In genomic region chr3:141928626-141929270, GRCh38 we compare ENCODE assay signal across 21 cellular contexts. TPM values are rescaled to one million over a fixed set of nuclear protein-coding genes. Genes with fewer than 3 reads are reported as not detected.
A peak's percentile ranks its signal among the peaks of the same experiment; 100 is the strongest.
DNase-seq lines count a peak whose midpoint lies in the region; ATAC-seq, FAIRE-seq and TF ChIP-seq lines count a peak whose summit lies in the region.
"Had no signal": no experiment of that assay in that cellular context is flagged by ENCODE, and none has a peak within 500 bp of the region (broad histone marks: within the 10 kb centered on the region; RNA-seq: fewer than 3 reads in every experiment).

No MANE protein-coding gene starts in this region.

- no peaks in the 10 kb centered on the region for H3K4me1 ChIP-seq in upper lobe of right lung
- H3K4me1 ChIP-seq: adrenal gland, upper lobe of left lung had no signal

- DNase-seq in left ventricle myocardium superior (no peak), Right ventricle myocardium inferior (ENCODE audit: missing footprints) (no peak), WERI-Rb-1 (peak; percentile 50), lower leg skin (ENCODE audit: low spot score in 2 of 2) (peak; percentile 12 to 68), upper lobe of right lung (no peak), SHP77 treated with DMSO at 0.1 percent for 48 hours (lab: John Stamatoyannopoulos, UW) (no peak), D721Med (ENCODE audit: insufficient read length, low spot score) (no peak), GM19240 (ENCODE audit: insufficient read length, low spot score) (no peak)
- DNase-seq: activated CD4-positive, alpha-beta T cell treated with anti-CD3 and anti-CD28 coated beads, Interleukin-2, amount 50 U/mL, for 4 hours; caudate nucleus; CD4-positive, alpha-beta memory T cell; DMS79; effector CD8-positive, alpha-beta T cell; glutamatergic neuron; GM23248; NCI-H1694; NCI-H446; upper lobe of left lung had no signal

- TF ChIP-seq CTCF in WERI-Rb-1 (IDR thresholded peaks at IDR 0.05; ENCODE audit: low read depth, low read length) (no peak), lower leg skin (IDR thresholded peaks at IDR 0.05) (no peak), upper lobe of right lung (IDR thresholded peaks at IDR 0.05) (no peak), D721Med (IDR thresholded peaks at IDR 0.05; ENCODE audit: insufficient read depth, missing control alignments) (no peak)

- H3K27me3 ChIP-seq in WERI-Rb-1 (ENCODE audit: insufficient read depth, low read depth, severe bottlenecking) (no peaks in the 10 kb centered on the region), upper lobe of right lung (no peaks in the 10 kb centered on the region)
- H3K27me3 ChIP-seq: adrenal gland, neural progenitor cell, upper lobe of left lung had no signal

- no peak for TF ChIP-seq POLR2A in lower leg skin (IDR thresholded peaks at IDR 0.05)

- H3K36me3 ChIP-seq in WERI-Rb-1 = peaks cover 2% of the 10 kb centered on the region
- peaks cover 17% of the 10 kb centered on the region for H3K36me3 ChIP-seq in upper lobe of right lung
- H3K36me3 ChIP-seq: neural progenitor cell had no signal

- intact Hi-C loops in left ventricle myocardium superior (cut with micrococcal nuclease) = no loop called here
- intact Hi-C loops in Right ventricle myocardium inferior (cut with DNase I) = no loop called here
- intact Hi-C loops in lower leg skin (cut with DNase I; ENCODE audit: low total_unique reads) = no loop called here
- intact Hi-C loops in upper lobe of right lung (cut with DNase I) = loop anchor here (10.0 kb wide), 1 partner anchor 344 kb away; no protein-coding TSS in a partner anchor

- H3K27ac ChIP-seq in WERI-Rb-1 = no peak overlapping the region
- H3K27ac ChIP-seq in upper lobe of right lung = no peak overlapping the region
- H3K27ac ChIP-seq: adrenal gland, GM23248, neural progenitor cell, upper lobe of left lung had no signal

- 82 to 88% methylated on average over 15 of the region's 15 CpGs for WGBS in lower leg skin, 2 donors

- FAIRE-seq in D721Med (lab: Jason Lieb, UNC) = no peak
- FAIRE-seq: GM18507 had no signal

- no peak overlapping the region for H3K4me3 ChIP-seq in WERI-Rb-1 (ENCODE audit: low read depth, low read length)
- no peak overlapping the region for H3K4me3 ChIP-seq in lower leg skin (ENCODE audit: low read depth, poor library complexity, severe bottlenecking)
- H3K4me3 ChIP-seq in upper lobe of right lung = no peak overlapping the region
- H3K4me3 ChIP-seq: adrenal gland, GM23248, neural progenitor cell, upper lobe of left lung had no signal

- H3K9me3 ChIP-seq in WERI-Rb-1 (ENCODE audit: severe bottlenecking) (no peaks in the 10 kb centered on the region), upper lobe of right lung (no peaks in the 10 kb centered on the region)
- H3K9me3 ChIP-seq: adrenal gland, upper lobe of left lung had no signal

- peak; percentile 27 for ATAC-seq in left ventricle myocardium superior
- no peak for ATAC-seq in Right ventricle myocardium inferior
- ATAC-seq in upper lobe of right lung = peak; percentile 25

RNA-seq across cellular contexts. Expression of gene ATP1B3, which starts 52.3 kb away (rescaled TPM):
- total RNA-seq in left ventricle myocardium superior (31.1 TPM), Right ventricle myocardium inferior (39.7 TPM), lower leg skin (100 to 1,000 TPM; 120 to 161 (median 140) TPM), upper lobe of right lung (161 TPM)

Comparison
In these comparisons a context has a peak if more than half of its experiments do, and no peak if none do; other contexts are left out.
1. DNase-seq: peak in WERI-Rb-1 (single experiment) and lower leg skin (2 of 2); none in left ventricle myocardium superior (single experiment), Right ventricle myocardium inferior (single experiment), upper lobe of right lung (single experiment), SHP77 treated with DMSO at 0.1 percent for 48 hours (single experiment), D721Med (single experiment) and GM19240 (single experiment).